ENCODE assay signal across 16 cellular contexts in genomic region chr10:98408799-98409198, GRCh38.
"Had no signal": no experiment of that assay in that cellular context is flagged by ENCODE, and none has a peak within 500 bp of the region (broad histone marks: within the 10 kb centered on the region; RNA-seq: fewer than 3 reads in every experiment).

No MANE protein-coding gene starts in this region.

- H3K27ac ChIP-seq: epithelial cell of prostate, ovary, sigmoid colon, thoracic aorta had no signal

- H3K27me3 ChIP-seq: ovary, sigmoid colon had no signal

- ATAC-seq: activated naive CD8-positive, alpha-beta T cell treated with anti-CD3 and anti-CD28 coated beads, Interleukin-2, amount 50 U/mL, for 24 hours; activated T-helper 17 cell treated with anti-CD3 and anti-CD28 coated beads, Interleukin-2, amount 50 U/mL, for 72 hours; left cardiac atrium had no signal

- H3K36me3 ChIP-seq: ovary, sigmoid colon, thoracic aorta had no signal

- H3K4me3 ChIP-seq: lung, ovary, sigmoid colon, thoracic aorta had no signal

- H3K9me3 ChIP-seq: ovary, sigmoid colon, thoracic aorta had no signal

- DNase-seq: activated CD4-positive, CD25-positive, alpha-beta regulatory T cell treated with anti-CD3 and anti-CD28 coated beads, Interleukin-2, amount 50 U/mL, for 72 hours; activated naive CD4-positive, alpha-beta T cell treated with anti-CD3 and anti-CD28 coated beads for 36 hours; activated naive CD8-positive, alpha-beta T cell treated with anti-CD3 and anti-CD28 coated beads, Interleukin-2, amount 50 U/mL, for 24 hours; dermis blood vessel endothelial cell; foreskin melanocyte; left cardiac atrium; midbrain; naive B cell; ovary; stimulated activated CD4-positive, alpha-beta T cell treated with anti-CD3 and anti-CD28 coated beads, Interleukin-1b, Interleukin-23, amount 100 ng/mL, for 48 hours; T-helper 9 cell had no signal
